8 cellular contexts compared by ENCODE assay signal in genomic region chr1:226870026-226870322, GRCh38. TPM values are rescaled to one million over a fixed set of nuclear protein-coding genes. Genes with fewer than 3 reads are reported as not detected.
A peak's percentile ranks its signal among the peaks of the same experiment; 100 is the strongest.
DNase-seq lines count a peak whose midpoint lies in the region; FAIRE-seq and TF ChIP-seq lines count a peak whose summit lies in the region.

No MANE protein-coding gene starts in this region.

- H3K9me3 Mint-ChIP-seq in glutamatergic neuron (ENCODE audit: unreplicated experiment): peaks cover 4% of the 10 kb centered on the region

- peaks cover 30% of the 10 kb centered on the region for H3K4me1 ChIP-seq in skeletal muscle satellite cell (ENCODE audit: control insufficient read depth, insufficient read depth, low read length)

- H3K4me3 Mint-ChIP-seq in glutamatergic neuron (ENCODE audit: unreplicated experiment): peak overlapping the region; percentile 88

- no peak for TF ChIP-seq CTCF in VCaP (conservative IDR thresholded peaks at IDR 0.05)
- TF ChIP-seq CTCF in glutamatergic neuron (IDR thresholded peaks at IDR 0.05; ENCODE audit: partially characterized antibody, unreplicated experiment): no peak
- no peak for TF ChIP-seq CTCF in GM20000 (IDR thresholded peaks at IDR 0.05; ENCODE audit: extremely low read depth, missing control alignments)

- H3K27ac ChIP-seq in VCaP: peak overlapping the region; percentile 91

- no peaks in the 10 kb centered on the region for H3K27me3 ChIP-seq in skeletal muscle satellite cell (ENCODE audit: control insufficient read depth, insufficient read depth, low read length)

- H3K27me3 Mint-ChIP-seq in glutamatergic neuron (ENCODE audit: unreplicated experiment): peaks cover 8% of the 10 kb centered on the region

- H3K36me3 Mint-ChIP-seq in glutamatergic neuron (ENCODE audit: unreplicated experiment): no peaks in the 10 kb centered on the region

- peak overlapping the region; percentile 82 for H3K4me3 ChIP-seq in skeletal muscle satellite cell (ENCODE audit: low read length)

- H3K9ac ChIP-seq in skeletal muscle satellite cell (ENCODE audit: low read depth, low read length): peak overlapping the region; percentile 82

- FAIRE-seq in GM19239 (lab: Jason Lieb, UNC) (peak; percentile 44), H54 (lab: Jason Lieb, UNC) (no peak)

- peak overlapping the region; percentile 95 for H3K4me2 ChIP-seq in skeletal muscle satellite cell (ENCODE audit: low read length)

- H3K36me3 ChIP-seq in skeletal muscle satellite cell (ENCODE audit: insufficient read depth, low read length): no peaks in the 10 kb centered on the region

- H3K9me3 ChIP-seq in skeletal muscle satellite cell (replicated peaks; ENCODE audit: low read length): no peaks in the 10 kb centered on the region

- H3K4me1 Mint-ChIP-seq in glutamatergic neuron (ENCODE audit: low read depth, unreplicated experiment): peaks cover 8% of the 10 kb centered on the region

- DNase-seq in GM19239 (ENCODE audit: insufficient read length, low spot score) (peak; percentile 15), glutamatergic neuron (no peak), H54 (ENCODE audit: insufficient read length, low spot score) (no peak), ecto neural progenitor cell (ENCODE audit: low spot score) (no peak), GM20000 (ENCODE audit: low spot score) (no peak)
- DNase-seq in stimulated activated CD4-positive, alpha-beta T cell treated with anti-CD3 and anti-CD28 coated beads, Interleukin-4, amount 100 ng/mL, for 1 hour: no peak

- no peak for TF ChIP-seq POLR2A in H54 (IDR thresholded peaks at IDR 0.05; ENCODE audit: low read depth, low read length)

- H3K27ac Mint-ChIP-seq in glutamatergic neuron (ENCODE audit: unreplicated experiment): no peak overlapping the region

RNA-seq across cellular contexts. Expression of gene PSEN2, which starts 0.4 kb away (rescaled TPM):
- 22.2 TPM for total RNA-seq in glutamatergic neuron (ENCODE audit: unreplicated experiment)
- total RNA-seq in skeletal muscle satellite cell (2012; rRNA removed): 11.1 and 14.4 TPM in 2 replicates
